ENCODE assay signal across 26 cellular contexts in genomic region chr20:17339000-17339399, GRCh38.
"Had no signal": no experiment of that assay in that cellular context is flagged by ENCODE, and none has a peak within 500 bp of the region (broad histone marks: within the 10 kb centered on the region; RNA-seq: fewer than 3 reads in every experiment).

No MANE protein-coding gene starts in this region.

- H3K36me3 Mint-ChIP-seq: activated naive CD8-positive, alpha-beta T cell treated with anti-CD3 and anti-CD28 coated beads, Interleukin-2, amount 10 ng/mL, durations not matched to agents 7 days and 5 days; stimulated activated naive B cell treated with anti-CD40 and anti-IgM and Interleukin-4, amounts not matched to agents 10 μg/mL and 1 μg/mL and 100 μg/mL, for 72 hours had no signal

- DNase-seq: activated B cell treated with CpG ODN at 0.5 μM for 24 hours; activated CD4-positive, alpha-beta T cell treated with anti-CD3 and anti-CD28 coated beads for 36 hours; activated CD4-positive, alpha-beta T cell treated with anti-CD3 and anti-CD28 coated beads, Interleukin-2, amount 50 U/mL, for 48 hours; activated CD8-positive, alpha-beta memory T cell treated with anti-CD3 and anti-CD28 coated beads, Interleukin-2, amount 50 U/mL, for 48 hours; activated naive CD4-positive, alpha-beta T cell; activated naive CD8-positive, alpha-beta T cell treated with anti-CD3 and anti-CD28 coated beads, Interleukin-2, amount 10 ng/mL, durations not matched to agents 7 days and 5 days; activated T-cell treated with anti-CD3 and anti-CD28 coated beads, Interleukin-2, amount 50 U/mL, for 4 hours; amniotic stem cell; colonic mucosa; dorsolateral prefrontal cortex; heart left ventricle; left colon; lower lobe of right lung; mesendoderm; mucosa of descending colon; posterior cingulate gyrus; small intestine; stimulated activated CD4-positive, alpha-beta T cell treated with anti-CD3 and anti-CD28 coated beads, Interleukin-2, amount 100 ng/mL, for 24 hours; stimulated activated naive B cell treated with anti-CD40 and anti-IgM and Interleukin-4, amounts not matched to agents 10 μg/mL and 1 μg/mL and 100 μg/mL, for 72 hours; testis; trophoblast cell; uterus had no signal

- H3K27ac Mint-ChIP-seq: activated B cell treated with CpG ODN at 0.5 μM for 24 hours; activated CD4-positive, alpha-beta T cell treated with anti-CD3 and anti-CD28 coated beads for 36 hours; activated naive CD8-positive, alpha-beta T cell treated with anti-CD3 and anti-CD28 coated beads, Interleukin-2, amount 10 ng/mL, durations not matched to agents 7 days and 5 days; activated T-helper 2 cell treated with anti-CD3 and anti-CD28 coated beads, Interferon-gamma antibody, Interleukin-2, Interleukin-4, amounts not matched to agents 10 μg/mL and 5 μg/mL and 100 μg/mL, durations not matched to agents 14 hours and 24 hours and 36 hours; stimulated activated naive B cell treated with anti-CD40 and anti-IgM and Interleukin-4, amounts not matched to agents 10 μg/mL and 1 μg/mL and 100 μg/mL, for 72 hours had no signal

- H3K27me3 ChIP-seq: breast epithelium, colonic mucosa, dorsolateral prefrontal cortex, heart left ventricle, testis, uterus had no signal

- H3K4me1 ChIP-seq: breast epithelium, colonic mucosa, heart left ventricle, lower lobe of right lung, testis, uterus had no signal

- ATAC-seq: activated CD4-positive, alpha-beta T cell treated with anti-CD3 and anti-CD28 coated beads for 36 hours; activated T-cell treated with anti-CD3 and anti-CD28 coated beads, Interleukin-2, amount 50 U/mL, for 4 hours; heart left ventricle; left colon; lower lobe of right lung; mucosa of descending colon; sciatic nerve; stimulated activated naive B cell treated with anti-CD40 and anti-IgM and Interleukin-4, amounts not matched to agents 10 μg/mL and 1 μg/mL and 100 μg/mL, for 72 hours had no signal

- H3K9me3 Mint-ChIP-seq: activated naive CD8-positive, alpha-beta T cell treated with anti-CD3 and anti-CD28 coated beads, Interleukin-2, amount 10 ng/mL, durations not matched to agents 7 days and 5 days; activated T-cell treated with anti-CD3 and anti-CD28 coated beads, Interleukin-2, amount 50 U/mL, for 4 hours; activated T-helper 2 cell treated with anti-CD3 and anti-CD28 coated beads, Interferon-gamma antibody, Interleukin-2, Interleukin-4, amounts not matched to agents 10 μg/mL and 5 μg/mL and 100 μg/mL, durations not matched to agents 14 hours and 24 hours and 36 hours; neural crest cell; stimulated activated naive B cell treated with anti-CD40 and anti-IgM and Interleukin-4, amounts not matched to agents 10 μg/mL and 1 μg/mL and 100 μg/mL, for 72 hours had no signal

- H3K9me3 ChIP-seq: breast epithelium, colonic mucosa, heart left ventricle, lower lobe of right lung, mucosa of descending colon, testis, uterus had no signal

- H3K4me3 ChIP-seq: breast epithelium, colonic mucosa, dorsolateral prefrontal cortex, heart left ventricle, lower lobe of right lung, mucosa of descending colon, testis, uterus had no signal

- H3K4me3 Mint-ChIP-seq: activated B cell treated with CpG ODN at 0.5 μM for 24 hours; activated CD4-positive, alpha-beta T cell treated with anti-CD3 and anti-CD28 coated beads for 36 hours; activated naive CD8-positive, alpha-beta T cell treated with anti-CD3 and anti-CD28 coated beads, Interleukin-2, amount 10 ng/mL, durations not matched to agents 7 days and 5 days; activated T-cell treated with anti-CD3 and anti-CD28 coated beads, Interleukin-2, amount 50 U/mL, for 4 hours; neural crest cell; stimulated activated naive B cell treated with anti-CD40 and anti-IgM and Interleukin-4, amounts not matched to agents 10 μg/mL and 1 μg/mL and 100 μg/mL, for 72 hours had no signal

- H3K27ac ChIP-seq: breast epithelium, colonic mucosa, dorsolateral prefrontal cortex, heart left ventricle, lower lobe of right lung, testis, uterus had no signal

- H3K36me3 ChIP-seq: breast epithelium, colonic mucosa, heart left ventricle, lower lobe of right lung, uterus had no signal

- H3K27me3 Mint-ChIP-seq: activated B cell treated with CpG ODN at 0.5 μM for 24 hours; stimulated activated naive B cell treated with anti-CD40 and anti-IgM and Interleukin-4, amounts not matched to agents 10 μg/mL and 1 μg/mL and 100 μg/mL, for 72 hours had no signal

- H3K4me1 Mint-ChIP-seq: activated B cell treated with CpG ODN at 0.5 μM for 24 hours; activated CD4-positive, alpha-beta T cell treated with anti-CD3 and anti-CD28 coated beads for 36 hours; activated naive CD8-positive, alpha-beta T cell treated with anti-CD3 and anti-CD28 coated beads, Interleukin-2, amount 10 ng/mL, durations not matched to agents 7 days and 5 days; stimulated activated naive B cell treated with anti-CD40 and anti-IgM and Interleukin-4, amounts not matched to agents 10 μg/mL and 1 μg/mL and 100 μg/mL, for 72 hours had no signal
